Comparison of ENCODE assay signal across 29 cellular contexts in the genomic region with DNA sequence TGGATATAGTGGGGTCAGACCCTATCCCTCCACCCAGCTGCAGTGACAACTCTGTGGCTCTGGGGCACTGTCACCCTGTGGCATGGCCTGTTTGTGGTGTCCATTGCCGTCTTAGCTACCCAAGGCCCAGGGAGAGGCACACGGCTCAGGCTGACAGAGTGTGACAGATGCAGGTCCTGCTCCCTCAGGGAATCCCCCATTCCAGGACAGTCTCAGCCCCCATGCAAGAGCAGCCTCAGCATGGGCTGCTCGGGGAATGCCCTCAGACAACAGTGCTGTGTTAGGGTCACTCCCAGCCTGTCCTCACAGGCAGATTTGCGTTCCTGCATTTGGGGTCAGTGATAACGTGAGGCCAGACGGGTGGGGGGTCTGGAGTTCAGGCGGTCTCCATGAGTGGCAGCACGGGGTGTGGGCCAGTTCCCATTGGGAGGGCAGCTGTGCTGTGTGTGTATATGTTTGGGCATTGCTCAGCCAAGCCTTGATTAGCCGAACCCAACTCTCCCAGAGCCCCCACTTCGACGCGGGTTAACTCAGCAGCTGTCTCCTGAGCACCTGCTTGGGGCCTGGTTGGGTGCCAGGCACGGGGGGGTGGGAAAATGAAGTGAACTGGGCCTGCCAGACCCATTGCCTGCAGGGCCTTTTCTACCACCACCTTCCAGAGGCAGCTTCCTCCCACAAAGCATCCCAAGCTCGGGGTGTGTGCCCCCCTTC. TPM values are rescaled to one million over a fixed set of nuclear protein-coding genes. Genes with fewer than 3 reads are reported as not detected.
DNase-seq lines count a peak whose midpoint lies in the region; ATAC-seq and TF ChIP-seq lines count a peak whose summit lies in the region.
"Had no signal": no experiment of that assay in that cellular context is flagged by ENCODE, and none has a peak within 500 bp of the region (broad histone marks: within the 10 kb centered on the region; RNA-seq: fewer than 3 reads in every experiment).

No MANE protein-coding gene starts in this region.

- H3K4me3 ChIP-seq in left ventricle myocardium inferior (no peak overlapping the region), SK-N-MC (no peak overlapping the region), aorta (ENCODE audit: low read length in 2 of 2) (no peak overlapping the region)
- H3K4me3 ChIP-seq: GM23338, hepatocyte, PC-9, upper lobe of left lung had no signal

- TF ChIP-seq CTCF in left ventricle myocardium inferior (IDR thresholded peaks at IDR 0.05; ENCODE audit: borderline replicate concordance) (no peak), nephron (IDR thresholded peaks at IDR 0.05; ENCODE audit: unreplicated experiment in 3 of 3) (no peak)

- no peak for ATAC-seq in Right ventricle myocardium superior (ENCODE audit: poor library complexity)
- no peak for ATAC-seq in aorta (ENCODE audit: low FRiP score)
- ATAC-seq: activated CD4-positive, alpha-beta T cell treated with anti-CD3 and anti-CD28 coated beads for 36 hours; activated CD8-positive, alpha-beta T cell treated with anti-CD3 and anti-CD28 coated beads for 36 hours; GM23338; sciatic nerve had no signal

- H3K9ac ChIP-seq in SK-N-MC (ENCODE audit: insufficient read length): no peak overlapping the region

- H3K27ac ChIP-seq in left ventricle myocardium inferior (replicated peaks): no peak overlapping the region
- H3K27ac ChIP-seq in SK-N-MC: peak overlapping the region; percentile 38; the same call in 1 of the 2 replicates
- H3K27ac ChIP-seq in aorta (ENCODE audit: low read depth in 1 of 2, low read length in 2 of 2): no peak overlapping the region
- H3K27ac ChIP-seq: neutrophil, PC-9, upper lobe of left lung had no signal

- no peaks in the 10 kb centered on the region for H3K36me3 ChIP-seq in left ventricle myocardium inferior
- H3K36me3 ChIP-seq in SK-N-MC (ENCODE audit: insufficient read depth, low read length): no peaks in the 10 kb centered on the region
- H3K36me3 ChIP-seq in aorta (ENCODE audit: control insufficient read depth in 1 of 2, insufficient read depth in 2 of 2, low read length in 1 of 2): no peaks in the 10 kb centered on the region
- H3K36me3 ChIP-seq: neutrophil, upper lobe of left lung had no signal

- H3K9me3 ChIP-seq in left ventricle myocardium inferior (replicated peaks): peaks cover 10% of the 10 kb centered on the region
- H3K9me3 ChIP-seq in SK-N-MC (ENCODE audit: low read depth, low read length): no peaks in the 10 kb centered on the region; the same call in 1 of the 2 replicates
- no peaks in the 10 kb centered on the region for H3K9me3 ChIP-seq in aorta (ENCODE audit: control insufficient read depth, low read length)
- H3K9me3 ChIP-seq: neutrophil, upper lobe of left lung had no signal

- H3K27me3 ChIP-seq in left ventricle myocardium inferior (ENCODE audit: low read depth) (no peaks in the 10 kb centered on the region), aorta (ENCODE audit: control insufficient read depth in 1 of 2, insufficient read depth in 2 of 2, low read length in 1 of 2) (no peaks in the 10 kb centered on the region)
- H3K27me3 ChIP-seq: hepatocyte, neutrophil, upper lobe of left lung had no signal

- H3K4me1 ChIP-seq in left ventricle myocardium inferior (peaks cover 24% of the 10 kb centered on the region), aorta (ENCODE audit: control insufficient read depth in 1 of 2, insufficient read depth in 2 of 2, low read length in 2 of 2) (no peaks in the 10 kb centered on the region)

- H3K27ac Mint-ChIP-seq in nephron: peak overlapping the region; percentile 85 to 99 (median 95)
- H3K27ac Mint-ChIP-seq: activated CD4-positive, alpha-beta T cell treated with anti-CD3 and anti-CD28 coated beads for 36 hours; activated CD8-positive, alpha-beta T cell treated with anti-CD3 and anti-CD28 coated beads for 36 hours; GM23338; HFFc6; memory B cell had no signal

- 90% methylated on average over 14 of the region's 14 CpGs for WGBS in aorta, 2 donors

- intact Hi-C loops in Right ventricle myocardium superior (cut with DNase I): no loop called here
- intact Hi-C loops in left ventricle myocardium inferior (cut with micrococcal nuclease): no loop called here
- intact Hi-C loops in aorta (cut with DNase I): loop anchor here (5.0 kb wide), 3 partner anchors 72 to 182 kb away; a partner anchor contains a TSS

- H3K4me1 Mint-ChIP-seq in nephron: peaks cover 93% of the 10 kb centered on the region
- H3K4me1 Mint-ChIP-seq: activated CD4-positive, alpha-beta T cell treated with anti-CD3 and anti-CD28 coated beads for 36 hours; CD4-positive, CD25-positive, alpha-beta regulatory T cell had no signal

- H3K27me3 Mint-ChIP-seq in nephron (ENCODE audit: low read depth): no peaks in the 10 kb centered on the region
- H3K27me3 Mint-ChIP-seq: activated CD4-positive, alpha-beta T cell treated with anti-CD3 and anti-CD28 coated beads for 36 hours; activated CD8-positive, alpha-beta T cell treated with anti-CD3 and anti-CD28 coated beads for 36 hours; CD4-positive, CD25-positive, alpha-beta regulatory T cell; memory B cell had no signal

- peak overlapping the region in 1 of 3 experiments; percentile 66 for H3K4me3 Mint-ChIP-seq in nephron
- H3K4me3 Mint-ChIP-seq: activated CD4-positive, alpha-beta T cell treated with anti-CD3 and anti-CD28 coated beads for 36 hours; activated CD8-positive, alpha-beta T cell treated with anti-CD3 and anti-CD28 coated beads for 36 hours; GM23338; HFFc6; memory B cell had no signal

- peak; percentile 33 for DNase-seq in Right ventricle myocardium superior
- DNase-seq in left ventricle myocardium inferior: no peak
- no peak for DNase-seq in SK-N-MC (ENCODE audit: low read depth, low spot score)
- peak; percentile 16 to 55 for DNase-seq in aorta
- DNase-seq in activated T-cell treated with anti-CD3 and anti-CD28 coated beads for 4 hours: no peak
- no peak for DNase-seq in NCI-H1105 treated with DMSO at 0.1 percent for 48 hours (lab: John Stamatoyannopoulos, UW)
- DNase-seq in activated CD4-positive, CD25-positive, alpha-beta regulatory T cell treated with anti-CD3 and anti-CD28 coated beads, Interleukin-2, amount 50 U/mL, for 72 hours: no peak
- DNase-seq: activated CD4-positive, alpha-beta T cell treated with anti-CD3 and anti-CD28 coated beads for 36 hours; activated CD8-positive, alpha-beta memory T cell treated with anti-CD3 and anti-CD28 coated beads, Interleukin-2, amount 50 U/mL, for 48 hours; activated CD8-positive, alpha-beta T cell treated with anti-CD3 and anti-CD28 coated beads for 36 hours; activated naive CD4-positive, alpha-beta T cell treated with anti-CD3 and anti-CD28 coated beads, Interleukin-2, amount 50 U/mL, for 16 hours; CD4-positive, CD25-positive, alpha-beta regulatory T cell; HFFc6; Kasumi-1; NCI-H1694; NCI-H2171; NCI-H510A treated with DMSO at 0.1 percent for 48 hours; PC-9; SHP77; stimulated activated CD4-positive, alpha-beta T cell treated with anti-CD3 and anti-CD28 coated beads, Interleukin-15, amount 100 ng/mL, for 24 hours; stimulated activated CD4-positive, alpha-beta T cell treated with anti-CD3 and anti-CD28 coated beads, Interleukin-4, amount 100 ng/mL, for 4 hours; SW 1271 had no signal

- no peaks in the 10 kb centered on the region for H3K36me3 Mint-ChIP-seq in nephron (ENCODE audit: low read depth)

- peaks cover 7% of the 10 kb centered on the region for H3K9me3 Mint-ChIP-seq in nephron

RNA-seq across cellular contexts. Expression of a gene that starts 5.3 kb away (rescaled TPM):
- total RNA-seq in Right ventricle myocardium superior (0.35 TPM), left ventricle myocardium inferior (0.33 TPM), aorta (1 to 10 TPM; 2.3 to 5.4 TPM)
- polyA plus RNA-seq in aorta: under 1 TPM; 0.08 to 0.13 TPM

Comparison
In these comparisons a context has a peak if more than half of its experiments do, and no peak if none do; other contexts are left out.
1. DNase-seq: peak in Right ventricle myocardium superior (single experiment) and aorta (2 of 2); none in left ventricle myocardium inferior (single experiment), SK-N-MC (single experiment), activated T-cell treated with anti-CD3 and anti-CD28 coated beads for 4 hours (single experiment), NCI-H1105 treated with DMSO at 0.1 percent for 48 hours (single experiment) and activated CD4-positive, CD25-positive, alpha-beta regulatory T cell treated with anti-CD3 and anti-CD28 coated beads, Interleukin-2, amount 50 U/mL, for 72 hours (single experiment).
2. intact Hi-C loops: an anchor here in aorta (5.0 kb wide); none called in Right ventricle myocardium superior and left ventricle myocardium inferior.